In the genomic region with DNA sequence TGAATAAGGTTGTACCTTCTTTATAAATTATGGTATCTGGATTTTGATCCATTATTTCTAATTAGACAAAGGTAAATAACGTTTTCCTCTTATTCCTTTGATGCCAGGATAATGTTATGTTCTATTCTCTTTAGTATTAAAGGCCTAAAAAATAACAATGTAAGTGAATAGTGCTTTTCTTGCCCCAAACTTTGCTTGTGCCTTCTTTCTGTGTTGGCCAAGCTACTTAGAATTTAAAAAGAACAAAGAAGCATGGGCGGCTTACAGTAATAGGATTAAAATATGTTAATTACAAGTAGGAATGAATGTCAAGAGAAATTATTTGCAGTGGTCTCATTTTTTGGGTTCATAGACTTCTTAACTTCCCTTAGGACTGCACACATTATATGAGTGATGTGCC, we compare ENCODE assay signal across 10 cellular contexts.
"Had no signal": no experiment of that assay in that cellular context is flagged by ENCODE, and none has a peak within 500 bp of the region (broad histone marks: within the 10 kb centered on the region; RNA-seq: fewer than 3 reads in every experiment).

No MANE protein-coding gene starts in this region.

- H3K9me3 Mint-ChIP-seq: GM23338, H9 had no signal

- H3K4me3 Mint-ChIP-seq: GM23338, H9, HFFc6 had no signal

- H3K9me3 ChIP-seq: HAP-1 had no signal

- H3K4me3 ChIP-seq: GM23248, GM23338, HAP-1 had no signal

- FAIRE-seq: H1, H54 had no signal

- H3K27ac ChIP-seq: GM23248 had no signal

- H3K4me2 ChIP-seq: GM23338 had no signal

- H3K9ac ChIP-seq: GM23248 had no signal

- H3K27ac Mint-ChIP-seq: GM23338, H9, HFFc6 had no signal

- DNase-seq: GM23248, GOT3, H7, H9, HCEC 1CT, HFFc6 had no signal

- H3K36me3 ChIP-seq: HAP-1 had no signal

- H2AFZ ChIP-seq: GM23248, GM23338 had no signal
